ENCODE assay signal across 12 cellular contexts in the genomic region with DNA sequence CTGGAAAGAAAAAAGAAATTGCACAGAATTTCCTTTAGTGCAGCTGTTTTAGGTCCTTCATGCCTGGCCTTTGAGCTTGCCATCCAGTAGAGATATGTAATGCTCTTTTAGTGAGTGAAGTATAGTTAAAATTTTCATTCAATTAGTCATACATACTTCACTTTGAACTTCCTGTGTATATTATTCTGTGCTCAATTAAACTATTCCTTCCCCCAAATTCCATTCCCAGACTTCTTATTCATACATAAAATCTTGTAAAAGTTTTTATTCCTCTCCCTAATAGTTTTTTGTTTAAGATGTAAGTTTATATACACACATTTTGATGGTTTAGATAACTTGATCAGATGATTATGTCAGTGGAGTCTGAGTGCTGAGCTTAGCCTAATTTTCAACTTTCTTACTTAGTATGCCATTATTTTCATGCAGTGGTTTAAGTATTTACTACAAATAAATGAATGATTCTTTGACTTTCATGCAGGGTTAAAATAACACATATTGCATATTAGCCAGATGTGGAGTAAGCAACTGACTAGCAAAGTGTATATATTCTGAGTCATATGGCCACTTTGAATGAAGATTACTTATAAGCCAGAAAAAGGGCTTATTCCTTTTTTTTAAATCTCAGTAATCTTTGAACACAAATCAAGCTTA. TPM values are rescaled to one million over a fixed set of nuclear protein-coding genes. Genes with fewer than 3 reads are reported as not detected.
DNase-seq lines count a peak whose midpoint lies in the region; TF ChIP-seq lines count a peak whose summit lies in the region.
"Had no signal": no experiment of that assay in that cellular context is flagged by ENCODE, and none has a peak within 500 bp of the region (broad histone marks: within the 10 kb centered on the region; RNA-seq: fewer than 3 reads in every experiment).

No MANE protein-coding gene starts in this region.

- H3K36me3 ChIP-seq in transverse colon: peaks cover 0 to 11% (median 0%) of the 10 kb centered on the region in 4 donors

- no peak for TF ChIP-seq CTCF in AG09309 (IDR thresholded peaks at IDR 0.05; ENCODE audit: control insufficient read depth, insufficient read depth, low read depth, low read length, missing control alignments)
- no peak for TF ChIP-seq CTCF in transverse colon (IDR thresholded peaks at IDR 0.05)

- peaks cover 0 to 21% (median 4%) of the 10 kb centered on the region in 4 donors for H3K4me1 ChIP-seq in transverse colon

- in situ Hi-C loops in transverse colon (cut with MboI; ENCODE audit: low pct_ligation_motif_present in 1 of 4, low pct_unique_long_range_greater_than_20kb in 1 of 4, low sequenced_read_pairs in 3 of 4): no loop called here

- DNase-seq in AG09309 (ENCODE audit: low read depth) (peak; percentile 74), LHCN-M2 (ENCODE audit: low read depth) (peak; percentile 78), brain pericyte (ENCODE audit: low read depth, low spot score) (peak; percentile 10), kidney glomerular epithelial cell (lab: John Stamatoyannopoulos, UW) (peak; percentile 88), midbrain (lab: John Stamatoyannopoulos, UW) (no peak), putamen (ENCODE audit: low spot score) (no peak), transverse colon (no peak), GF-D8 (lab: John Stamatoyannopoulos, UW) (no peak)
- DNase-seq: CD4-positive, alpha-beta T cell; heart right ventricle; NCI-H187; small intestine had no signal

- no peaks in the 10 kb centered on the region for H3K27me3 ChIP-seq in transverse colon
- H3K27me3 ChIP-seq: heart right ventricle had no signal

- H3K27ac ChIP-seq in transverse colon: no peak overlapping the region

- intact Hi-C loops in transverse colon (cut with DNase I; ENCODE audit: low total_unique reads): no loop called here

- no peak for TF ChIP-seq EP300 in transverse colon (IDR thresholded peaks at IDR 0.05; ENCODE audit: low read depth)

- no peak for TF ChIP-seq POLR2A in transverse colon (IDR thresholded peaks at IDR 0.05)

- H3K4me3 ChIP-seq in AG09309 (ENCODE audit: control insufficient read depth, low read depth, low read length): no peak overlapping the region
- no peak overlapping the region for H3K4me3 ChIP-seq in transverse colon
- H3K4me3 ChIP-seq: heart right ventricle had no signal

- H3K9me3 ChIP-seq in transverse colon: no peaks in the 10 kb centered on the region
- H3K9me3 ChIP-seq: heart right ventricle had no signal

RNA-seq across cellular contexts. Expression of a gene that starts 42.5 kb away (rescaled TPM):
- 33.1 and 34.4 TPM in 2 replicates for total RNA-seq in LHCN-M2 (2014; rRNA removed)
- 11.5 TPM for polyA plus RNA-seq in LHCN-M2 (2012)
- total RNA-seq in transverse colon: 10 to 100 TPM in 2 of 4 donors, 1 to 10 TPM in 2; 2.2 to 23.3 (median 9.3) TPM

Comparison
In these comparisons a context has a peak if more than half of its experiments do, and no peak if none do; other contexts are left out.
1. DNase-seq: peak in AG09309 (single experiment), LHCN-M2 (single experiment), brain pericyte (single experiment) and kidney glomerular epithelial cell (single experiment); none in midbrain (single experiment), putamen (single experiment), transverse colon (single experiment) and GF-D8 (single experiment).